ENCODE assay signal across 18 cellular contexts in genomic region chr3:121562148-121562547, GRCh38. TPM values are rescaled to one million over a fixed set of nuclear protein-coding genes. Genes with fewer than 3 reads are reported as not detected.
DNase-seq lines count a peak whose midpoint lies in the region; ATAC-seq and TF ChIP-seq lines count a peak whose summit lies in the region.
"Had no signal": no experiment of that assay in that cellular context is flagged by ENCODE, and none has a peak within 500 bp of the region (broad histone marks: within the 10 kb centered on the region; RNA-seq: fewer than 3 reads in every experiment).

No MANE protein-coding gene starts in this region.

- no peaks in the 10 kb centered on the region for H3K9me3 Mint-ChIP-seq in neural progenitor cell
- H3K9me3 Mint-ChIP-seq: CD8-positive, alpha-beta T cell had no signal

- no peaks in the 10 kb centered on the region for H4K20me1 ChIP-seq in neural progenitor cell (ENCODE audit: low read depth)

- H3K4me1 ChIP-seq in esophagus squamous epithelium: peaks cover 0 to 15% (median 6%) of the 10 kb centered on the region in 3 donors
- no peaks in the 10 kb centered on the region for H3K4me1 ChIP-seq in neural progenitor cell
- H3K4me1 ChIP-seq in testis: peaks cover 15% of the 10 kb centered on the region

- H3K36me3 Mint-ChIP-seq in neural progenitor cell: no peaks in the 10 kb centered on the region
- H3K36me3 Mint-ChIP-seq: CD14-positive monocyte; CD8-positive, alpha-beta T cell had no signal

- H3K79me2 ChIP-seq in neural progenitor cell (ENCODE audit: low read depth): no peaks in the 10 kb centered on the region

- H3K27me3 ChIP-seq in esophagus squamous epithelium (no peaks in the 10 kb centered on the region), neural progenitor cell (no peaks in the 10 kb centered on the region), testis (no peaks in the 10 kb centered on the region)

- TF ChIP-seq CTCF in VCaP (conservative IDR thresholded peaks at IDR 0.05) (no peak), esophagus squamous epithelium (IDR thresholded peaks at IDR 0.05) (no peak), neural progenitor cell (IDR thresholded peaks at IDR 0.05) (no peak), testis (IDR thresholded peaks at IDR 0.05) (no peak)

- intact Hi-C loops in esophagus squamous epithelium (cut with DNase I) (no loop called here), testis (cut with DNase I; ENCODE audit: low total_unique reads) (no loop called here), posterior vena cava (cut with DNase I) (no loop called here)

- H3F3A ChIP-seq in neural progenitor cell (ENCODE audit: low read depth): no peaks in the 10 kb centered on the region

- no peak overlapping the region for H3K4me2 ChIP-seq in neural progenitor cell

- H2AFZ ChIP-seq in neural progenitor cell (replicated peaks): peak overlapping the region; percentile 93

- H3K27ac Mint-ChIP-seq in neural progenitor cell: no peak overlapping the region
- H3K27ac Mint-ChIP-seq: CD8-positive, alpha-beta T cell had no signal

- TF ChIP-seq POLR2A in esophagus squamous epithelium (IDR thresholded peaks at IDR 0.05) (no peak), testis (IDR thresholded peaks at IDR 0.05) (no peak)

- H3K4me1 Mint-ChIP-seq in neural progenitor cell: peaks cover 5% of the 10 kb centered on the region
- H3K4me1 Mint-ChIP-seq: CD14-positive monocyte had no signal

- no peak for DNase-seq in esophagus squamous epithelium (lab: John Stamatoyannopoulos, UW)
- no peak for DNase-seq in neural progenitor cell (ENCODE audit: low spot score)
- no peak for DNase-seq in testis
- no peak for DNase-seq in posterior vena cava (ENCODE audit: low spot score)
- DNase-seq in activated T-cell treated with anti-CD3 and anti-CD28 coated beads, Interleukin-2, amount 50 U/mL, for 1 hour: no peak
- DNase-seq: CD8-positive, alpha-beta T cell; COR-L47; DMS153; DMS79 treated with DMSO at 0.1 percent for 48 hours; EL; GDM1; H7 had no signal

- ATAC-seq in GM19324 (IDR thresholded peaks at IDR 0.05; ENCODE audit: low FRiP score, unreplicated experiment) (no peak), GM21528 (IDR thresholded peaks at IDR 0.05; ENCODE audit: low FRiP score, unreplicated experiment) (no peak)
- ATAC-seq: CD8-positive, alpha-beta T cell had no signal

- H3K27me3 Mint-ChIP-seq in neural progenitor cell (ENCODE audit: insufficient read depth, low read depth): peaks cover 3% of the 10 kb centered on the region

- H3K27ac ChIP-seq in VCaP: peak overlapping the region; percentile 50
- H3K27ac ChIP-seq in esophagus squamous epithelium: peak overlapping the region in 3 of 4 donors; percentile 9 to 26 (median 22)
- H3K27ac ChIP-seq in neural progenitor cell: no peak overlapping the region
- peak overlapping the region; percentile 2 to 68 for H3K27ac ChIP-seq in testis

- H3K4me3 ChIP-seq in esophagus squamous epithelium (no peak overlapping the region), neural progenitor cell (no peak overlapping the region), testis (no peak overlapping the region)

- no peak overlapping the region for H3K4me3 Mint-ChIP-seq in neural progenitor cell
- H3K4me3 Mint-ChIP-seq: CD14-positive monocyte; CD8-positive, alpha-beta T cell had no signal

- no peaks in the 10 kb centered on the region for H3K36me3 ChIP-seq in esophagus squamous epithelium
- H3K36me3 ChIP-seq in neural progenitor cell: no peaks in the 10 kb centered on the region
- no peaks in the 10 kb centered on the region for H3K36me3 ChIP-seq in testis (ENCODE audit: low read depth, missing control alignments)

- no peak overlapping the region for H3K9ac ChIP-seq in neural progenitor cell

- H3K9me3 ChIP-seq in esophagus squamous epithelium (no peaks in the 10 kb centered on the region), neural progenitor cell (ENCODE audit: low read depth) (no peaks in the 10 kb centered on the region), testis (no peaks in the 10 kb centered on the region)

RNA-seq across cellular contexts. Expression of gene ARGFX, which starts 5.6 kb away (rescaled TPM):
- not detected for total RNA-seq in esophagus squamous epithelium
- not detected in 2 replicates for total RNA-seq in neural progenitor cell (ENCODE audit: low replicate concordance)
- total RNA-seq in testis: under 1 TPM; 0.31 to 0.55 TPM
- polyA plus RNA-seq in testis (ENCODE audit: insufficient read depth, low read depth, low replicate concordance): not detected
- total RNA-seq in posterior vena cava: not detected
- total RNA-seq: A673; CD8-positive, alpha-beta T cell; H7 had no signal
- polyA plus RNA-seq: BJ, CD14-positive monocyte had no signal

RNA-seq across cellular contexts. Expression of gene POLQ, which starts 16.4 kb away (rescaled TPM):
- 1 to 10 TPM; 2.1 to 8.4 (median 5.3) TPM for total RNA-seq in esophagus squamous epithelium
- total RNA-seq in neural progenitor cell (ENCODE audit: low replicate concordance): 15.6 and 33.2 TPM in 2 replicates
- total RNA-seq in testis: 10 to 100 TPM in 1 of 2 donors, 1 to 10 TPM in 1; 7.7 to 12.0 TPM
- 3.7 TPM for polyA plus RNA-seq in testis (ENCODE audit: insufficient read depth, low read depth, low replicate concordance)
- total RNA-seq in posterior vena cava: under 1 TPM; 0.23 to 0.48 TPM

RNA-seq across cellular contexts. Expression of gene FBXO40, which starts 31.0 kb away (rescaled TPM):
- total RNA-seq in esophagus squamous epithelium (not detected), neural progenitor cell (ENCODE audit: low replicate concordance) (not detected in 2 replicates), testis (under 1 TPM; 0.31 to 0.68 TPM), posterior vena cava (1 to 10 TPM in 1 of 2 donors, under 1 TPM in 1; 0.83 to 1.5 TPM)
- 0.61 TPM for polyA plus RNA-seq in testis (ENCODE audit: insufficient read depth, low read depth, low replicate concordance)
- total RNA-seq: A673; CD8-positive, alpha-beta T cell had no signal
- polyA plus RNA-seq: BJ, CD14-positive monocyte had no signal
